ENCODE assay signal across 12 cellular contexts in the genomic region with DNA sequence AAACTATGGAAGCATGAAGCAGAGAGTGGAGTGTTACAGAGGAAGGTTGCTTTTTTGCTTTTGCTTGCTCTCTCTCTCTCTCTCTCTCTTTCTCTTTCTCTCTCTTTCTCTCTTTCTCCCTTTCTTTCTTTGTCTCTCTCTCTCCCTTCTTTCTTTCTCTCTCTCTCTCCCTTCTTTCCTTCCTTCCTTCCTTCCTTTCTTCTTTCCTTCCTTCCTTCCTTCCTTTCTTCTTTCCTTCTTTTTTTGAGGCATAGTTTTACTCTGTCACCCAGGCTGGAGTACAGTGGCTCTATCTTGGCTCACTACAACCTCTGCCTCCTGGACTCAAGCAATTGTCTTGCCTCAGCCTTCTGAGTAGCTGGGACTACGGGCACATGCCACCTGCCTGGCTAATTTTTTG. TPM values are rescaled to one million over a fixed set of nuclear protein-coding genes. Genes with fewer than 3 reads are reported as not detected.
DNase-seq lines count a peak whose midpoint lies in the region; FAIRE-seq and TF ChIP-seq lines count a peak whose summit lies in the region.
"Had no signal": no experiment of that assay in that cellular context is flagged by ENCODE, and none has a peak within 500 bp of the region (broad histone marks: within the 10 kb centered on the region; RNA-seq: fewer than 3 reads in every experiment).

No MANE protein-coding gene starts in this region.

- no peaks in the 10 kb centered on the region for H3K79me2 ChIP-seq in parathyroid adenoma

- no peaks in the 10 kb centered on the region for H3K27me3 ChIP-seq in CD8-positive, alpha-beta memory T cell (ENCODE audit: insufficient read depth, low read length, poor library complexity, severe bottlenecking)
- H3K27me3 ChIP-seq in HL-60 (ENCODE audit: insufficient read depth, poor library complexity, severe bottlenecking) (no peaks in the 10 kb centered on the region), ascending aorta (no peaks in the 10 kb centered on the region), parathyroid adenoma (ENCODE audit: control insufficient read depth, insufficient read depth, low read length) (no peaks in the 10 kb centered on the region)
- H3K27me3 ChIP-seq: SJCRH30 had no signal

- no peak for FAIRE-seq in GM12891 (lab: Jason Lieb, UNC)
- FAIRE-seq: astrocyte, D721Med, small intestine had no signal

- peak overlapping the region; percentile 68 to 90 (median 83) for H3K4me3 Mint-ChIP-seq in CD8-positive, alpha-beta memory T cell

- peaks cover 19 to 85% (median 39%) of the 10 kb centered on the region in 3 donors for H3K36me3 Mint-ChIP-seq in CD8-positive, alpha-beta memory T cell

- H2AFZ ChIP-seq in parathyroid adenoma, result no peak overlapping the region

- H3K27me3 Mint-ChIP-seq in CD8-positive, alpha-beta memory T cell, result peaks cover 0 to 5% of the 10 kb centered on the region in 2 donors

- TF ChIP-seq CTCF in HL-60 (IDR thresholded peaks at IDR 0.05; ENCODE audit: insufficient read depth, low read length) (no peak), ascending aorta (IDR thresholded peaks at IDR 0.05) (no peak), parathyroid adenoma (IDR thresholded peaks at IDR 0.05) (no peak)

- H3K4me3 ChIP-seq in CD8-positive, alpha-beta memory T cell (ENCODE audit: low read length), result peak overlapping the region; percentile 62
- H3K4me3 ChIP-seq in HL-60 (replicated peaks; ENCODE audit: insufficient read depth, low read length), result peak overlapping the region; percentile 14; the same call in 1 of the 2 replicates
- no peak overlapping the region for H3K4me3 ChIP-seq in ascending aorta
- no peak overlapping the region for H3K4me3 ChIP-seq in parathyroid adenoma (ENCODE audit: low read depth, low read length)
- H3K4me3 ChIP-seq: SJCRH30 had no signal

- H3K4me1 Mint-ChIP-seq in CD8-positive, alpha-beta memory T cell, result peaks cover 90 to 100% (median 91%) of the 10 kb centered on the region in 3 donors

- H3K9ac ChIP-seq in parathyroid adenoma, result no peak overlapping the region

- POLR2A ChIA-PET in CD8-positive, alpha-beta memory T cell (lab: Charles Lee), result interaction anchor here (0.7 kb wide), 1 partner anchor 560 kb away, joined by 6 read pairs; no protein-coding TSS in a partner anchor

- DNase-seq in CD8-positive, alpha-beta memory T cell, result no peak
- DNase-seq in HL-60 (ENCODE audit: low read depth in 1 of 2, low spot score in 1 of 2), result no peak
- DNase-seq in ascending aorta (ENCODE audit: low spot score in 2 of 2), result no peak
- DNase-seq in anterior cingulate cortex (lab: John Stamatoyannopoulos, UW), result no peak
- no peak for DNase-seq in OCI-M2 (lab: John Stamatoyannopoulos, UW; ENCODE audit: unreplicated experiment)
- DNase-seq in GM12891 (ENCODE audit: insufficient read length, low spot score), result no peak
- DNase-seq: activated CD4-positive, alpha-beta T cell treated with anti-CD3 and anti-CD28 coated beads for 1 hour; SJCRH30; small intestine had no signal

- CTCF ChIA-PET in CD8-positive, alpha-beta memory T cell (lab: Charles Lee), result interaction anchor here (1.0 to 1.8 kb wide), 4 partner anchors 15 to 183 kb away, joined by 3 to 5 read pairs (median 4); a partner anchor contains a TSS

- H3K36me3 ChIP-seq in CD8-positive, alpha-beta memory T cell (ENCODE audit: insufficient read depth, low read length), result peaks cover 24% of the 10 kb centered on the region
- no peaks in the 10 kb centered on the region for H3K36me3 ChIP-seq in ascending aorta
- H3K36me3 ChIP-seq in parathyroid adenoma (ENCODE audit: control insufficient read depth, insufficient read depth, low read length), result no peaks in the 10 kb centered on the region
- H3K36me3 ChIP-seq: SJCRH30 had no signal

- peak overlapping the region; percentile 95 to 100 (median 98) for H3K27ac Mint-ChIP-seq in CD8-positive, alpha-beta memory T cell

- no peak for TF ChIP-seq POLR2A in GM12891 (IDR thresholded peaks at IDR 0.05; ENCODE audit: low read depth, low read length)

- H3K4me2 ChIP-seq in parathyroid adenoma (ENCODE audit: low read length), result no peak overlapping the region

- no peaks in the 10 kb centered on the region for H3K9me3 ChIP-seq in CD8-positive, alpha-beta memory T cell (ENCODE audit: low read length)
- H3K9me3 ChIP-seq in ascending aorta, result no peaks in the 10 kb centered on the region
- H3K9me3 ChIP-seq in parathyroid adenoma (ENCODE audit: control insufficient read depth, low read length), result no peaks in the 10 kb centered on the region
- H3K9me3 ChIP-seq: SJCRH30 had no signal

- peaks cover 89% of the 10 kb centered on the region for H3K4me1 ChIP-seq in CD8-positive, alpha-beta memory T cell (ENCODE audit: insufficient read depth, low read length)
- peaks cover 0 to 49% of the 10 kb centered on the region in 2 donors for H3K4me1 ChIP-seq in ascending aorta
- peaks cover 4% of the 10 kb centered on the region for H3K4me1 ChIP-seq in parathyroid adenoma

- H3K27ac ChIP-seq in CD8-positive, alpha-beta memory T cell (ENCODE audit: low read depth, low read length), result peak overlapping the region; percentile 85
- peak overlapping the region; percentile 91 for H3K27ac ChIP-seq in HL-60 (replicated peaks)
- H3K27ac ChIP-seq in ascending aorta, result peak overlapping the region; percentile 54 to 91
- H3K27ac ChIP-seq in parathyroid adenoma, result peak overlapping the region; percentile 0
- H3K27ac ChIP-seq: SJCRH30 had no signal

- no peaks in the 10 kb centered on the region for H3K9me3 Mint-ChIP-seq in CD8-positive, alpha-beta memory T cell

- intact Hi-C loops in ascending aorta (cut with DNase I), result loop anchor here (5.0 kb wide), 2 partner anchors 39 to 254 kb away; no protein-coding TSS in a partner anchor

TF ChIP-seq in GM12891, 5 proteins besides CTCF, POLR2A, EP300 and RAD21:
- TF ChIP-seq POU2F2 (IDR thresholded peaks at IDR 0.05; ENCODE audit: low read depth, low read length) (no peak), TAF1 (IDR thresholded peaks at IDR 0.05; ENCODE audit: low read depth, low read length) (no peak), SPI1 (IDR thresholded peaks at IDR 0.05; ENCODE audit: low read depth, low read length) (no peak), POLR2AphosphoS5 (IDR thresholded peaks at IDR 0.05; ENCODE audit: low read depth, low read length) (no peak), PAX5 (IDR thresholded peaks at IDR 0.05; ENCODE audit: insufficient read depth, low read length, severe bottlenecking) (no peak)

RNA-seq across cellular contexts. Expression of a gene that starts 7.6 kb away (rescaled TPM):
- 100 to 1,000 TPM; 495 to 511 TPM for total RNA-seq in CD8-positive, alpha-beta memory T cell
- 2,936 TPM for polyA plus RNA-seq in CD8-positive, alpha-beta memory T cell
- total RNA-seq in ascending aorta, result 87.1 TPM
- 899 TPM for polyA plus RNA-seq in GM12891 (2012; ENCODE audit: low read depth, missing spikeins)

RNA-seq across cellular contexts. Expression of a gene that starts 15.4 kb away (rescaled TPM):
- total RNA-seq in CD8-positive, alpha-beta memory T cell, result 1 to 10 TPM; 2.0 to 2.1 TPM
- 5.3 TPM for polyA plus RNA-seq in CD8-positive, alpha-beta memory T cell
- not detected for total RNA-seq in ascending aorta
- 0.62 TPM for polyA plus RNA-seq in GM12891 (2012; ENCODE audit: low read depth, missing spikeins)
- total RNA-seq: SJCRH30 had no signal

RNA-seq across cellular contexts. Expression of a gene that starts 19.1 kb away (rescaled TPM):
- not detected for total RNA-seq in CD8-positive, alpha-beta memory T cell
- not detected for polyA plus RNA-seq in CD8-positive, alpha-beta memory T cell
- total RNA-seq in ascending aorta, result not detected
- not detected for polyA plus RNA-seq in GM12891 (2012; ENCODE audit: low read depth, missing spikeins)
- total RNA-seq: astrocyte, SJCRH30 had no signal
- polyA plus RNA-seq: small intestine had no signal

Comparison
In these comparisons a context has a peak if more than half of its experiments do, and no peak if none do; other contexts are left out.
1. H3K27ac ChIP-seq: peak in every context shown above with its lines; median percentile 91 in HL-60; 85 in CD8-positive, alpha-beta memory T cell; 72 in ascending aorta; 0 in parathyroid adenoma.
2. H3K4me3 ChIP-seq: peak in CD8-positive, alpha-beta memory T cell (single experiment) and HL-60 (single experiment); none in ascending aorta (0 of 2) and parathyroid adenoma (single experiment).